ENCODE assay signal across 28 cellular contexts in the genomic region with DNA sequence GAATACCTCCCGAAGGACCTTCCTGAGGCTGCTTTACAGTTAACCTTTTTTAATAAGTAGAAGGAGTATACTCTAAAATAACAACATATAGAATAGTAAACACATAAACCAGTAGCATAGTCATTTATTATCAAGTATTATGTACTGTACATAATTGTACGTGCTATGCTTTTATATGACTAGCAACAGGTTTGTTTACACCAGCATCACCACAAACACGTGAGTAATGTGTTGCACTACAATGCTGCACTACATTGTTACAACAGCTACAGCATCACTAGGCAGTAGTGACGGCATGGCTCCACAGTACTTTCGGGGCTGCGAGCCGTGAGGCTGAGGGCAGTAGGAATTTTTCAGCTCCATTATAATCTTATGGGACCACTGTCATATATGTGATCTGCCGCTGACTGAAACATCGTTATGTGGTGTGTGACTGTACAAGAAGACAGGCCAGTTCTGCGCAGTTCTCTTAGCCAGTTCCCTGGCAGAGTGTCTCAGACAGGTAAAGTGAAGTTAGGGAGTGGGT.
A peak's percentile ranks its signal among the peaks of the same experiment; 100 is the strongest.
DNase-seq lines count a peak whose midpoint lies in the region; ATAC-seq and TF ChIP-seq lines count a peak whose summit lies in the region.
"Had no signal": no experiment of that assay in that cellular context is flagged by ENCODE, and none has a peak within 500 bp of the region (broad histone marks: within the 10 kb centered on the region; RNA-seq: fewer than 3 reads in every experiment).

No MANE protein-coding gene starts in this region.

- no peaks in the 10 kb centered on the region for H3K27me3 Mint-ChIP-seq in activated T-cell treated with anti-CD3 and anti-CD28 coated beads, Interleukin-2, amount 50 U/mL, for 72 hours (ENCODE audit: low read depth)
- no peaks in the 10 kb centered on the region for H3K27me3 Mint-ChIP-seq in activated T-cell treated with anti-CD3 and anti-CD28 coated beads, Interleukin-2, amount 50 U/mL, for 4 hours (ENCODE audit: low read depth)
- no peaks in the 10 kb centered on the region for H3K27me3 Mint-ChIP-seq in endothelial cell (ENCODE audit: unreplicated experiment)
- H3K27me3 Mint-ChIP-seq: naive B cell had no signal

- H3K36me3 Mint-ChIP-seq in activated T-cell treated with anti-CD3 and anti-CD28 coated beads, Interleukin-2, amount 50 U/mL, for 72 hours (ENCODE audit: insufficient read depth in 2 of 2): peaks cover 0 to 2% of the 10 kb centered on the region in 2 donors
- H3K36me3 Mint-ChIP-seq in activated T-cell treated with anti-CD3 and anti-CD28 coated beads, Interleukin-2, amount 50 U/mL, for 4 hours (ENCODE audit: insufficient read depth): peaks cover 4% of the 10 kb centered on the region
- peaks cover 22% of the 10 kb centered on the region for H3K36me3 Mint-ChIP-seq in stimulated activated effector memory CD8-positive, alpha-beta T cell treated with anti-CD3 and anti-CD28 coated beads, Interleukin-12 subunit alpha, Interleukin-12 subunit beta, amount 100 ng/mL, for 72 hours
- no peaks in the 10 kb centered on the region for H3K36me3 Mint-ChIP-seq in endothelial cell (ENCODE audit: low read depth, unreplicated experiment)
- H3K36me3 Mint-ChIP-seq: naive B cell had no signal

- H3K36me3 ChIP-seq in effector memory CD4-positive, alpha-beta T cell (ENCODE audit: control insufficient read depth, insufficient read depth, low read length): no peaks in the 10 kb centered on the region
- H3K36me3 ChIP-seq in aorta (ENCODE audit: control insufficient read depth in 1 of 2, insufficient read depth in 2 of 2, low read length in 1 of 2): no peaks in the 10 kb centered on the region
- H3K36me3 ChIP-seq: BE2C, gastroesophageal sphincter, HAP-1, left ventricle myocardium inferior, tibial nerve, WERI-Rb-1 had no signal

- no peaks in the 10 kb centered on the region for H3K9me3 ChIP-seq in effector memory CD4-positive, alpha-beta T cell (ENCODE audit: control insufficient read depth, low read length)
- no peaks in the 10 kb centered on the region for H3K9me3 ChIP-seq in aorta (ENCODE audit: control insufficient read depth, low read length)
- H3K9me3 ChIP-seq: BE2C, gastroesophageal sphincter, HAP-1, left ventricle myocardium inferior, psoas muscle, tibial nerve had no signal

- TF ChIP-seq CTCF in endothelial cell (IDR thresholded peaks at IDR 0.05; ENCODE audit: unreplicated experiment): no peak

- H3K4me1 ChIP-seq in effector memory CD4-positive, alpha-beta T cell (ENCODE audit: control insufficient read depth, insufficient read depth, low read length, poor library complexity, severe bottlenecking): peaks cover 27% of the 10 kb centered on the region
- no peaks in the 10 kb centered on the region for H3K4me1 ChIP-seq in aorta (ENCODE audit: control insufficient read depth in 1 of 2, insufficient read depth in 2 of 2, low read length in 2 of 2)
- H3K4me1 ChIP-seq: BE2C, HAP-1, psoas muscle had no signal

- no peak for ATAC-seq in activated T-cell treated with anti-CD3 and anti-CD28 coated beads, Interleukin-2, amount 50 U/mL, for 72 hours (replicated peaks in 1 of 2)
- ATAC-seq in activated T-cell treated with anti-CD3 and anti-CD28 coated beads, Interleukin-2, amount 50 U/mL, for 4 hours: no peak
- peak; percentile 35 for ATAC-seq in stimulated activated effector memory CD8-positive, alpha-beta T cell treated with anti-CD3 and anti-CD28 coated beads, Interleukin-12 subunit alpha, Interleukin-12 subunit beta, amount 100 ng/mL, for 72 hours
- no peak for ATAC-seq in aorta (ENCODE audit: low FRiP score)
- ATAC-seq: gastroesophageal sphincter, psoas muscle had no signal

- peak overlapping the region; percentile 19 to 52 for H3K4me3 Mint-ChIP-seq in activated T-cell treated with anti-CD3 and anti-CD28 coated beads, Interleukin-2, amount 50 U/mL, for 72 hours
- no peak overlapping the region for H3K4me3 Mint-ChIP-seq in activated T-cell treated with anti-CD3 and anti-CD28 coated beads, Interleukin-2, amount 50 U/mL, for 4 hours
- H3K4me3 Mint-ChIP-seq in stimulated activated effector memory CD8-positive, alpha-beta T cell treated with anti-CD3 and anti-CD28 coated beads, Interleukin-12 subunit alpha, Interleukin-12 subunit beta, amount 100 ng/mL, for 72 hours: peak overlapping the region; percentile 82
- no peak overlapping the region for H3K4me3 Mint-ChIP-seq in endothelial cell (ENCODE audit: unreplicated experiment)
- H3K4me3 Mint-ChIP-seq: naive B cell had no signal

- H3K27ac Mint-ChIP-seq in activated T-cell treated with anti-CD3 and anti-CD28 coated beads, Interleukin-2, amount 50 U/mL, for 72 hours: peak overlapping the region; percentile 3
- H3K27ac Mint-ChIP-seq in stimulated activated effector memory CD8-positive, alpha-beta T cell treated with anti-CD3 and anti-CD28 coated beads, Interleukin-12 subunit alpha, Interleukin-12 subunit beta, amount 100 ng/mL, for 72 hours: peak overlapping the region; percentile 95
- no peak overlapping the region for H3K27ac Mint-ChIP-seq in endothelial cell (ENCODE audit: unreplicated experiment)

- WGBS in aorta, 2 donors: 91 to 93% methylated on average over 10 of the region's 10 CpGs

- no peak overlapping the region for H3K4me3 ChIP-seq in effector memory CD4-positive, alpha-beta T cell (ENCODE audit: insufficient read depth, low read depth, low read length, poor library complexity, severe bottlenecking)
- H3K4me3 ChIP-seq in aorta (ENCODE audit: low read length in 2 of 2): no peak overlapping the region
- H3K4me3 ChIP-seq: coronary artery, gastroesophageal sphincter, HAP-1, K562, left ventricle myocardium inferior, psoas muscle, tibial nerve had no signal

- DNase-seq in activated T-cell treated with anti-CD3 and anti-CD28 coated beads, Interleukin-2, amount 50 U/mL, for 72 hours: no peak
- no peak for DNase-seq in activated T-cell treated with anti-CD3 and anti-CD28 coated beads, Interleukin-2, amount 50 U/mL, for 4 hours
- DNase-seq in M059J (ENCODE audit: low read depth): peak; percentile 46
- no peak for DNase-seq in effector memory CD4-positive, alpha-beta T cell
- no peak for DNase-seq in stimulated activated effector memory CD8-positive, alpha-beta T cell treated with anti-CD3 and anti-CD28 coated beads, Interleukin-12 subunit alpha, Interleukin-12 subunit beta, amount 100 ng/mL, for 72 hours (ENCODE audit: low spot score in 2 of 2)
- no peak for DNase-seq in aorta
- DNase-seq in endothelial cell (ENCODE audit: low spot score): no peak
- no peak for DNase-seq in GOT3 (lab: John Stamatoyannopoulos, UW)
- DNase-seq: ACHN; activated CD4-positive, alpha-beta T cell treated with anti-CD3 and anti-CD28 coated beads, Interleukin-2, amount 50 U/mL, for 1 hour; activated CD8-positive, alpha-beta memory T cell treated with anti-CD3 and anti-CD28 coated beads, Interleukin-2, amount 50 U/mL, for 48 hours; amniotic stem cell; BE2C; DMS79; GF-D8; left ventricle myocardium inferior; naive B cell; NCI-H1105; NCI-H1930; NCI-H524 treated with DMSO at 0.1 percent for 48 hours; occipital lobe; psoas muscle; WERI-Rb-1 had no signal

- H3K4me1 Mint-ChIP-seq in activated T-cell treated with anti-CD3 and anti-CD28 coated beads, Interleukin-2, amount 50 U/mL, for 72 hours (ENCODE audit: low read depth): peaks cover 72% of the 10 kb centered on the region
- H3K4me1 Mint-ChIP-seq in activated T-cell treated with anti-CD3 and anti-CD28 coated beads, Interleukin-2, amount 50 U/mL, for 4 hours (ENCODE audit: low read depth): peaks cover 53% of the 10 kb centered on the region
- H3K4me1 Mint-ChIP-seq in stimulated activated effector memory CD8-positive, alpha-beta T cell treated with anti-CD3 and anti-CD28 coated beads, Interleukin-12 subunit alpha, Interleukin-12 subunit beta, amount 100 ng/mL, for 72 hours: peaks cover 70% of the 10 kb centered on the region
- no peaks in the 10 kb centered on the region for H3K4me1 Mint-ChIP-seq in endothelial cell (ENCODE audit: unreplicated experiment)

- H3K27ac ChIP-seq in effector memory CD4-positive, alpha-beta T cell (ENCODE audit: insufficient read depth, low read length, poor library complexity, severe bottlenecking): peak overlapping the region; percentile 60
- no peak overlapping the region for H3K27ac ChIP-seq in aorta (ENCODE audit: low read depth in 1 of 2, low read length in 2 of 2)
- H3K27ac ChIP-seq: coronary artery, gastroesophageal sphincter, left ventricle myocardium inferior, psoas muscle, tibial nerve, WERI-Rb-1 had no signal

- H3K27me3 ChIP-seq in effector memory CD4-positive, alpha-beta T cell (replicated peaks; ENCODE audit: control insufficient read depth, insufficient read depth, low read length, poor library complexity, severe bottlenecking): no peaks in the 10 kb centered on the region
- no peaks in the 10 kb centered on the region for H3K27me3 ChIP-seq in aorta (ENCODE audit: control insufficient read depth in 1 of 2, insufficient read depth in 2 of 2, low read length in 1 of 2)
- H3K27me3 ChIP-seq: BE2C, gastroesophageal sphincter, tibial nerve had no signal

- intact Hi-C loops in aorta (cut with DNase I): no loop called here

- no peaks in the 10 kb centered on the region for H3K9me3 Mint-ChIP-seq in activated T-cell treated with anti-CD3 and anti-CD28 coated beads, Interleukin-2, amount 50 U/mL, for 72 hours
- no peaks in the 10 kb centered on the region for H3K9me3 Mint-ChIP-seq in activated T-cell treated with anti-CD3 and anti-CD28 coated beads, Interleukin-2, amount 50 U/mL, for 4 hours
- no peaks in the 10 kb centered on the region for H3K9me3 Mint-ChIP-seq in stimulated activated effector memory CD8-positive, alpha-beta T cell treated with anti-CD3 and anti-CD28 coated beads, Interleukin-12 subunit alpha, Interleukin-12 subunit beta, amount 100 ng/mL, for 72 hours
- H3K9me3 Mint-ChIP-seq in endothelial cell (ENCODE audit: unreplicated experiment): no peaks in the 10 kb centered on the region

Comparison
In these comparisons a context has a peak if more than half of its experiments do, and no peak if none do; other contexts are left out.
1. H3K4me3 Mint-ChIP-seq: peak in activated T-cell treated with anti-CD3 and anti-CD28 coated beads, Interleukin-2, amount 50 U/mL, for 72 hours (2 of 2) and stimulated activated effector memory CD8-positive, alpha-beta T cell treated with anti-CD3 and anti-CD28 coated beads, Interleukin-12 subunit alpha, Interleukin-12 subunit beta, amount 100 ng/mL, for 72 hours (single experiment); none in activated T-cell treated with anti-CD3 and anti-CD28 coated beads, Interleukin-2, amount 50 U/mL, for 4 hours (single experiment) and endothelial cell (single experiment).